8 cellular contexts compared by ENCODE assay signal in the genomic region with DNA sequence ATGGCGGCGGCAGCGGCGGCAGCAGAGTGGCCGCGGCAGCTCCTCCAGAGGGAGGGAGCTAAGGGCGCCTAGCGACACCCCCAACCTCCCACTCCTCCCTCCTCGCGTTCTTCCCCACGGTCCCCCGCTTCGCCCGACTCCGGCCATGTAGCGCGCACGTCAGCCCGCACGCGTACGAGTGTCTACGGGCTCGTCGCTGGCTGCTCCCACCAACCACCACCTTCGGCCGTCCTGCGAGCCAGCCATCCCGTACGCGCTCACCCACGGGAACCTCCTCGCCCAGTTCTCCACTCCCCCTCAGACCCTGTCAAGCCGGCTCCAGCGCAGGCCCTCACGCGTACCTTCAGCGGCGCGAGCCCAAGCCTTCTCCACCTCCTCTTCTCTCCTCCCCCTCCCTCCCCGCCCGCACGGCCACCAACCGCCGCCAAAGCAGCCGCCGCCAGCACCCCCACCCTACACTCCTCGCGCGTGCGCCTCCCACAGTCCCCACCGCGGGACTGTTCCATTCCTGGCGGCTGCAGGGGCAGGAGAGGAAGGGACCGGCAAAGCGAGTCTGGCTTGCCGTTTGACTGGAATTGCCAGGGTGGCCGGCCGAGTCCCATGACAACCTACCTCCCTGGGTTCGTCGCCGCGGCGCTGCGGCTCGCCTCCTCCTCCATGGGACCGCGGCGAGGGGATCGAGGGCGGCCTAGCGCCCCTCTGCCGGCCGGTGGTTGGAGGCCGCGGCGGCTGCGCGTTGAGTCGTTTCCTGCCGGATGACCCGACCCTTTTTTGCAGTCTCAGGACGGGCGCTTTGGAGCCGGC. TPM values are rescaled to one million over a fixed set of nuclear protein-coding genes. Genes with fewer than 3 reads are reported as not detected.
DNase-seq lines count a peak whose midpoint lies in the region; ATAC-seq and TF ChIP-seq lines count a peak whose summit lies in the region.

A gene (plus strand): TSS at position 774 of the 804 bp plus-strand sequence. CDS start 20,689 bp downstream, outside the sequence.
A gene with protein sequence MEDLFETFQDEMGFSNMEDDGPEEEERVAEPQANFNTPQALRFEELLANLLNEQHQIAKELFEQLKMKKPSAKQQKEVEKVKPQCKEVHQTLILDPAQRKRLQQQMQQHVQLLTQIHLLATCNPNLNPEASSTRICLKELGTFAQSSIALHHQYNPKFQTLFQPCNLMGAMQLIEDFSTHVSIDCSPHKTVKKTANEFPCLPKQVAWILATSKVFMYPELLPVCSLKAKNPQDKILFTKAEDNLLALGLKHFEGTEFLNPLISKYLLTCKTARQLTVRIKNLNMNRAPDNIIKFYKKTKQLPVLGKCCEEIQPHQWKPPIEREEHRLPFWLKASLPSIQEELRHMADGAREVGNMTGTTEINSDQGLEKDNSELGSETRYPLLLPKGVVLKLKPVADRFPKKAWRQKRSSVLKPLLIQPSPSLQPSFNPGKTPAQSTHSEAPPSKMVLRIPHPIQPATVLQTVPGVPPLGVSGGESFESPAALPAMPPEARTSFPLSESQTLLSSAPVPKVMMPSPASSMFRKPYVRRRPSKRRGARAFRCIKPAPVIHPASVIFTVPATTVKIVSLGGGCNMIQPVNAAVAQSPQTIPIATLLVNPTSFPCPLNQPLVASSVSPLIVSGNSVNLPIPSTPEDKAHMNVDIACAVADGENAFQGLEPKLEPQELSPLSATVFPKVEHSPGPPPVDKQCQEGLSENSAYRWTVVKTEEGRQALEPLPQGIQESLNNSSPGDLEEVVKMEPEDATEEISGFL (minus strand): TSS at position 457 of the 804 bp plus-strand sequence. CDS start 8,338 bp downstream, outside the sequence.

- TF ChIP-seq CTCF in BJ (IDR thresholded peaks at IDR 0.05; ENCODE audit: insufficient read depth, low read depth, low read length), result no peak

- POLR2A ChIA-PET in BJ (lab: Charles Lee), result interaction anchor here (0.5 kb wide), 1 partner anchor 290 kb away, joined by 3 read pairs; no protein-coding TSS in a partner anchor

- H3K27me3 ChIP-seq in BJ (ENCODE audit: control insufficient read depth, insufficient read depth, low read length) (no peaks in the 10 kb centered on the region), layer of hippocampus (ENCODE audit: control insufficient read depth, insufficient read depth, low read length) (no peaks in the 10 kb centered on the region)

- H3K27ac ChIP-seq in cingulate gyrus (ENCODE audit: low read depth, low read length) (peak within 1 kb of the TSS; percentile 100), layer of hippocampus (ENCODE audit: low read depth, low read length) (peak within 1 kb of the TSS; percentile 100)

- H3K4me3 ChIP-seq in BJ (ENCODE audit: low read depth, low read length), result peak within 1 kb of the TSS; percentile 99

- ATAC-seq in HG03457 (IDR thresholded peaks at IDR 0.05; ENCODE audit: unreplicated experiment), result peak; percentile 62

- DNase-seq in BJ (ENCODE audit: low read depth) (peak; percentile 28), GM19240 (ENCODE audit: insufficient read length, low spot score) (peak; percentile 77), NCI-H526 treated with DMSO at 0.1 percent for 48 hours (lab: John Stamatoyannopoulos, UW) (peak; percentile 97)
- peak; percentile 93 for DNase-seq in activated CD4-positive, alpha-beta T cell treated with anti-CD3 and anti-CD28 coated beads for 48 hours
- peak; percentile 71 to 77 for DNase-seq in stimulated activated CD4-positive, alpha-beta T cell treated with anti-CD3 and anti-CD28 coated beads, Interleukin-1b, Interleukin-23, amount 100 ng/mL, for 1 hour (ENCODE audit: low read depth in 2 of 2)

- H3K36me3 ChIP-seq in BJ (ENCODE audit: control insufficient read depth, insufficient read depth, low read length), result peaks cover 2% of the 10 kb centered on the region

- CTCF ChIA-PET in BJ (lab: Yijun Ruan, JAX), result no interaction called here

RNA-seq across cellular contexts. Expression of the first gene that starts in this region (rescaled TPM):
- 131 and 142 TPM in 2 replicates for polyA plus RNA-seq in BJ (2011; rRNA removed)
- polyA minus RNA-seq in BJ (2011; rRNA and poly(A)+ RNA removed), result 60.7 and 103 TPM in 2 replicates

RNA-seq across cellular contexts. Expression of the second gene that starts in this region (rescaled TPM):
- polyA plus RNA-seq in BJ (2011; rRNA removed), result 57.7 and 57.9 TPM in 2 replicates
- 30.5 and 40.7 TPM in 2 replicates for polyA minus RNA-seq in BJ (2011; rRNA and poly(A)+ RNA removed)

Comparison
In these comparisons a context has a peak if more than half of its experiments do, and no peak if none do; other contexts are left out.
1. Peak in every context shown above with its lines: DNase-seq, ATAC-seq, H3K4me3 ChIP-seq and H3K27ac ChIP-seq.
2. DNase-seq: peak in every context shown above with its lines; median percentile 97 in NCI-H526 treated with DMSO at 0.1 percent for 48 hours; 93 in activated CD4-positive, alpha-beta T cell treated with anti-CD3 and anti-CD28 coated beads for 48 hours; 77 in GM19240; 74 in stimulated activated CD4-positive, alpha-beta T cell treated with anti-CD3 and anti-CD28 coated beads, Interleukin-1b, Interleukin-23, amount 100 ng/mL, for 1 hour; 28 in BJ.